Comparison of ENCODE assay signal across 1 cellular context in the genomic region with DNA sequence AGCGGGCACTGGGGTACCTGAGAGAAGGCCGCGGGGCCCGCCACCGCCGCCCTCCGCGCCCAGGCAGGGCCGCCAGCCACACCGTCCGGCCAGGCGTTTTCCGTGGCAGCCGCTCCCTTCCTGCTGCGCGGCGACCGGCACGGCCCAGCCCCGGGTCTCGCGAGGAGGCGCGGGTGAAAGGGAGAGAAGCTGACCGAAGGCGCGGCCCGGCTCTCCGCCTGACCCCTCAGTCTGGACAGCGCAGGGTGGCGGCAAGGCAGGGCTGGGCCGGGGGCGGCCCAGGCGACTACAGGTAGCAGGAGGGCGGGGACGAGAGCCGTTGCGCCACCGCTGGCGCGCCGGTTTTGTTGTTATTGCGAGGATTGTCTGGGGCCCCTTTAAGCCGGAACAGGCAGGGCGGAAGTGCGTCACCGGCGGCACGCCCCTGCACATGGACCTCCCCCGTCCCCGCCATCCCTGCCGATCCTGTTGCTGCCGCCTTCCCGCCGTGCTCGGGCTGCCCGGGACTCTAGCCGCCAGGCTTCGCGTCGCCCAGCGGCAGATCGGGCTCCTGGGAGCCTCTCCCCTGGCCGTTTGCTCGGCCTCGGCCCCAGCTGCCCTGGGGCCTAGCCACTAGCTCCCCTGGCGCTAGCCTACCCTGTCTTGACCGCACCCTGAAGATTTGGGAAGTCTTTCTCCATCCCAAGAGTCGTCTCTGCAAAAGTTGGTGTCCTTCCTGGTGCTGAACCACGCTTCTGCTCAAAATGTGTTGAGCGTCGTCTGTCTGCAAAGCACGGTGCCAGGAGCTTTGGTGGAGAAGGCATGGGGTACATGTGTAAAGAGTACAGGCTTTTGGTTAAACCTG.
TF ChIP-seq lines count a peak whose summit lies in the region.

A gene with protein sequence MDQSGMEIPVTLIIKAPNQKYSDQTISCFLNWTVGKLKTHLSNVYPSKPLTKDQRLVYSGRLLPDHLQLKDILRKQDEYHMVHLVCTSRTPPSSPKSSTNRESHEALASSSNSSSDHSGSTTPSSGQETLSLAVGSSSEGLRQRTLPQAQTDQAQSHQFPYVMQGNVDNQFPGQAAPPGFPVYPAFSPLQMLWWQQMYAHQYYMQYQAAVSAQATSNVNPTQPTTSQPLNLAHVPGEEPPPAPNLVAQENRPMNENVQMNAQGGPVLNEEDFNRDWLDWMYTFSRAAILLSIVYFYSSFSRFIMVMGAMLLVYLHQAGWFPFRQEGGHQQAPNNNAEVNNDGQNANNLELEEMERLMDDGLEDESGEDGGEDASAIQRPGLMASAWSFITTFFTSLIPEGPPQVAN (minus strand): TSS at position 352 of the 844 bp plus-strand sequence. CDS start 805 bp downstream, outside the sequence.

TF ChIP-seq in HepG2, 621 proteins besides CTCF, POLR2A, EP300 and RAD21 (continued from another document and continues in another):
- TF ChIP-seq, protein P1, sequence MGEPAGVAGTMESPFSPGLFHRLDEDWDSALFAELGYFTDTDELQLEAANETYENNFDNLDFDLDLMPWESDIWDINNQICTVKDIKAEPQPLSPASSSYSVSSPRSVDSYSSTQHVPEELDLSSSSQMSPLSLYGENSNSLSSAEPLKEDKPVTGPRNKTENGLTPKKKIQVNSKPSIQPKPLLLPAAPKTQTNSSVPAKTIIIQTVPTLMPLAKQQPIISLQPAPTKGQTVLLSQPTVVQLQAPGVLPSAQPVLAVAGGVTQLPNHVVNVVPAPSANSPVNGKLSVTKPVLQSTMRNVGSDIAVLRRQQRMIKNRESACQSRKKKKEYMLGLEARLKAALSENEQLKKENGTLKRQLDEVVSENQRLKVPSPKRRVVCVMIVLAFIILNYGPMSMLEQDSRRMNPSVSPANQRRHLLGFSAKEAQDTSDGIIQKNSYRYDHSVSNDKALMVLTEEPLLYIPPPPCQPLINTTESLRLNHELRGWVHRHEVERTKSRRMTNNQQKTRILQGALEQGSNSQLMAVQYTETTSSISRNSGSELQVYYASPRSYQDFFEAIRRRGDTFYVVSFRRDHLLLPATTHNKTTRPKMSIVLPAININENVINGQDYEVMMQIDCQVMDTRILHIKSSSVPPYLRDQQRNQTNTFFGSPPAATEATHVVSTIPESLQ (CRISPR knock-in tag; conservative IDR thresholded peaks at IDR 0.05), result no peak
- TF ChIP-seq RNF2 (conservative IDR thresholded peaks at IDR 0.05; ENCODE audit: low read depth) (peak; percentile 54; the same call in 1 of the 2 replicates), NONO (IDR thresholded peaks at IDR 0.05) (no peak), NONO (CRISPR knock-in tag; conservative IDR thresholded peaks at IDR 0.05) (peak; percentile 85), SP1 (IDR thresholded peaks at IDR 0.05) (no peak), SP1 (CRISPR knock-in tag; IDR thresholded peaks at IDR 0.05) (peak; percentile 91), RAD51 (IDR thresholded peaks at IDR 0.05; ENCODE audit: borderline replicate concordance) (no peak), PHB2 (IDR thresholded peaks at IDR 0.05; ENCODE audit: partially characterized antibody) (no peak), ZNF790 (CRISPR knock-in tag; IDR thresholded peaks at IDR 0.05; ENCODE audit: borderline replicate concordance) (peak; percentile 85; the same call in 1 of the 2 replicates), NFE2L1 (CRISPR knock-in tag; IDR thresholded peaks at IDR 0.05; ENCODE audit: borderline replicate concordance) (no peak), SMARCC2 (IDR thresholded peaks at IDR 0.05) (no peak), KLF16 (CRISPR knock-in tag; IDR thresholded peaks at IDR 0.05) (peak in 1 of 2 experiments; percentile 93; a peak in 2 of 4 replicates), NR2F1 (CRISPR knock-in tag; IDR thresholded peaks at IDR 0.05) (peak; percentile 26 to 42; a peak in 2 of 4 replicates), ZSCAN22 (CRISPR knock-in tag; IDR thresholded peaks at IDR 0.05) (peak; percentile 49; the same call in 1 of the 2 replicates), ATF1 (CRISPR knock-in tag; IDR thresholded peaks at IDR 0.05) (peak; percentile 86), SP5 (CRISPR knock-in tag; IDR thresholded peaks at IDR 0.05; ENCODE audit: borderline replicate concordance, low read depth) (peak; percentile 74), HOXA3 (CRISPR knock-in tag; IDR thresholded peaks at IDR 0.05) (peak; percentile 95)
- TF ChIP-seq, protein P2, sequence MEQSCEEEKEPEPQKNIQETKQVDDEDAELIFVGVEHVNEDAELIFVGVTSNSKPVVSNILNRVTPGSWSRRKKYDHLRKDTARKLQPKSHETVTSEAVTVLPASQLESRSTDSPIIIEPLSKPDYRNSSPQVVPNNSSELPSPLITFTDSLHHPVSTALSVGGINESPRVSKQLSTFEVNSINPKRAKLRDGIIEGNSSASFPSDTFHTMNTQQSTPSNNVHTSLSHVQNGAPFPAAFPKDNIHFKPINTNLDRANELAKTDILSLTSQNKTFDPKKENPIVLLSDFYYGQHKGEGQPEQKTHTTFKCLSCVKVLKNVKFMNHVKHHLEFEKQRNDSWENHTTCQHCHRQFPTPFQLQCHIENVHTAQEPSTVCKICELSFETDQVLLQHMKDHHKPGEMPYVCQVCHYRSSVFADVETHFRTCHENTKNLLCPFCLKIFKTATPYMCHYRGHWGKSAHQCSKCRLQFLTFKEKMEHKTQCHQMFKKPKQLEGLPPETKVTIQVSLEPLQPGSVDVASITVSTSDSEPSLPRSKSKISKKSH (CRISPR knock-in tag; IDR thresholded peaks at IDR 0.05; ENCODE audit: borderline replicate concordance), result 0 out of 2 replicates have a peak, but pooled peaks have one; percentile 15
- TF ChIP-seq, protein P3, sequence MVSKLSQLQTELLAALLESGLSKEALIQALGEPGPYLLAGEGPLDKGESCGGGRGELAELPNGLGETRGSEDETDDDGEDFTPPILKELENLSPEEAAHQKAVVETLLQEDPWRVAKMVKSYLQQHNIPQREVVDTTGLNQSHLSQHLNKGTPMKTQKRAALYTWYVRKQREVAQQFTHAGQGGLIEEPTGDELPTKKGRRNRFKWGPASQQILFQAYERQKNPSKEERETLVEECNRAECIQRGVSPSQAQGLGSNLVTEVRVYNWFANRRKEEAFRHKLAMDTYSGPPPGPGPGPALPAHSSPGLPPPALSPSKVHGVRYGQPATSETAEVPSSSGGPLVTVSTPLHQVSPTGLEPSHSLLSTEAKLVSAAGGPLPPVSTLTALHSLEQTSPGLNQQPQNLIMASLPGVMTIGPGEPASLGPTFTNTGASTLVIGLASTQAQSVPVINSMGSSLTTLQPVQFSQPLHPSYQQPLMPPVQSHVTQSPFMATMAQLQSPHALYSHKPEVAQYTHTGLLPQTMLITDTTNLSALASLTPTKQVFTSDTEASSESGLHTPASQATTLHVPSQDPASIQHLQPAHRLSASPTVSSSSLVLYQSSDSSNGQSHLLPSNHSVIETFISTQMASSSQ (IDR thresholded peaks at IDR 0.05; ENCODE audit: low read depth), result no peak; the same call in 1 of the 2 replicates
- TF ChIP-seq, protein P3 (CRISPR knock-in tag; IDR thresholded peaks at IDR 0.05; ENCODE audit: borderline replicate concordance), result peak; percentile 83
- TF ChIP-seq, protein P4, sequence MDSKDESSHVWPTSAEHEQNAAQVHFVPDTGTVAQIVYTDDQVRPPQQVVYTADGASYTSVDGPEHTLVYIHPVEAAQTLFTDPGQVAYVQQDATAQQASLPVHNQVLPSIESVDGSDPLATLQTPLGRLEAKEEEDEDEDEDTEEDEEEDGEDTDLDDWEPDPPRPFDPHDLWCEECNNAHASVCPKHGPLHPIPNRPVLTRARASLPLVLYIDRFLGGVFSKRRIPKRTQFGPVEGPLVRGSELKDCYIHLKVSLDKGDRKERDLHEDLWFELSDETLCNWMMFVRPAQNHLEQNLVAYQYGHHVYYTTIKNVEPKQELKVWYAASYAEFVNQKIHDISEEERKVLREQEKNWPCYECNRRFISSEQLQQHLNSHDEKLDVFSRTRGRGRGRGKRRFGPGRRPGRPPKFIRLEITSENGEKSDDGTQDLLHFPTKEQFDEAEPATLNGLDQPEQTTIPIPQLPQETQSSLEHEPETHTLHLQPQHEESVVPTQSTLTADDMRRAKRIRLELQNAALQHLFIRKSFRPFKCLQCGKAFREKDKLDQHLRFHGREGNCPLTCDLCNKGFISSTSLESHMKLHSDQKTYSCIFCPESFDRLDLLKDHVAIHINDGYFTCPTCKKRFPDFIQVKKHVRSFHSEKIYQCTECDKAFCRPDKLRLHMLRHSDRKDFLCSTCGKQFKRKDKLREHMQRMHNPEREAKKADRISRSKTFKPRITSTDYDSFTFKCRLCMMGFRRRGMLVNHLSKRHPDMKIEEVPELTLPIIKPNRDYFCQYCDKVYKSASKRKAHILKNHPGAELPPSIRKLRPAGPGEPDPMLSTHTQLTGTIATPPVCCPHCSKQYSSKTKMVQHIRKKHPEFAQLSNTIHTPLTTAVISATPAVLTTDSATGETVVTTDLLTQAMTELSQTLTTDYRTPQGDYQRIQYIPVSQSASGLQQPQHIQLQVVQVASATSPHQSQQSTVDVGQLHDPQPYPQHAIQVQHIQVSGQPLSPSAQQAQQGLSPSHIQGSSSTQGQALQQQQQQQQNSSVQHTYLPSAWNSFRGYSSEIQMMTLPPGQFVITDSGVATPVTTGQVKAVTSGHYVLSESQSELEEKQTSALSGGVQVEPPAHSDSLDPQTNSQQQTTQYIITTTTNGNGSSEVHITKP (CRISPR knock-in tag; IDR thresholded peaks at IDR 0.05; ENCODE audit: low read depth), result peak; percentile 66; the same call in 1 of the 2 replicates
- TF ChIP-seq, protein P5, sequence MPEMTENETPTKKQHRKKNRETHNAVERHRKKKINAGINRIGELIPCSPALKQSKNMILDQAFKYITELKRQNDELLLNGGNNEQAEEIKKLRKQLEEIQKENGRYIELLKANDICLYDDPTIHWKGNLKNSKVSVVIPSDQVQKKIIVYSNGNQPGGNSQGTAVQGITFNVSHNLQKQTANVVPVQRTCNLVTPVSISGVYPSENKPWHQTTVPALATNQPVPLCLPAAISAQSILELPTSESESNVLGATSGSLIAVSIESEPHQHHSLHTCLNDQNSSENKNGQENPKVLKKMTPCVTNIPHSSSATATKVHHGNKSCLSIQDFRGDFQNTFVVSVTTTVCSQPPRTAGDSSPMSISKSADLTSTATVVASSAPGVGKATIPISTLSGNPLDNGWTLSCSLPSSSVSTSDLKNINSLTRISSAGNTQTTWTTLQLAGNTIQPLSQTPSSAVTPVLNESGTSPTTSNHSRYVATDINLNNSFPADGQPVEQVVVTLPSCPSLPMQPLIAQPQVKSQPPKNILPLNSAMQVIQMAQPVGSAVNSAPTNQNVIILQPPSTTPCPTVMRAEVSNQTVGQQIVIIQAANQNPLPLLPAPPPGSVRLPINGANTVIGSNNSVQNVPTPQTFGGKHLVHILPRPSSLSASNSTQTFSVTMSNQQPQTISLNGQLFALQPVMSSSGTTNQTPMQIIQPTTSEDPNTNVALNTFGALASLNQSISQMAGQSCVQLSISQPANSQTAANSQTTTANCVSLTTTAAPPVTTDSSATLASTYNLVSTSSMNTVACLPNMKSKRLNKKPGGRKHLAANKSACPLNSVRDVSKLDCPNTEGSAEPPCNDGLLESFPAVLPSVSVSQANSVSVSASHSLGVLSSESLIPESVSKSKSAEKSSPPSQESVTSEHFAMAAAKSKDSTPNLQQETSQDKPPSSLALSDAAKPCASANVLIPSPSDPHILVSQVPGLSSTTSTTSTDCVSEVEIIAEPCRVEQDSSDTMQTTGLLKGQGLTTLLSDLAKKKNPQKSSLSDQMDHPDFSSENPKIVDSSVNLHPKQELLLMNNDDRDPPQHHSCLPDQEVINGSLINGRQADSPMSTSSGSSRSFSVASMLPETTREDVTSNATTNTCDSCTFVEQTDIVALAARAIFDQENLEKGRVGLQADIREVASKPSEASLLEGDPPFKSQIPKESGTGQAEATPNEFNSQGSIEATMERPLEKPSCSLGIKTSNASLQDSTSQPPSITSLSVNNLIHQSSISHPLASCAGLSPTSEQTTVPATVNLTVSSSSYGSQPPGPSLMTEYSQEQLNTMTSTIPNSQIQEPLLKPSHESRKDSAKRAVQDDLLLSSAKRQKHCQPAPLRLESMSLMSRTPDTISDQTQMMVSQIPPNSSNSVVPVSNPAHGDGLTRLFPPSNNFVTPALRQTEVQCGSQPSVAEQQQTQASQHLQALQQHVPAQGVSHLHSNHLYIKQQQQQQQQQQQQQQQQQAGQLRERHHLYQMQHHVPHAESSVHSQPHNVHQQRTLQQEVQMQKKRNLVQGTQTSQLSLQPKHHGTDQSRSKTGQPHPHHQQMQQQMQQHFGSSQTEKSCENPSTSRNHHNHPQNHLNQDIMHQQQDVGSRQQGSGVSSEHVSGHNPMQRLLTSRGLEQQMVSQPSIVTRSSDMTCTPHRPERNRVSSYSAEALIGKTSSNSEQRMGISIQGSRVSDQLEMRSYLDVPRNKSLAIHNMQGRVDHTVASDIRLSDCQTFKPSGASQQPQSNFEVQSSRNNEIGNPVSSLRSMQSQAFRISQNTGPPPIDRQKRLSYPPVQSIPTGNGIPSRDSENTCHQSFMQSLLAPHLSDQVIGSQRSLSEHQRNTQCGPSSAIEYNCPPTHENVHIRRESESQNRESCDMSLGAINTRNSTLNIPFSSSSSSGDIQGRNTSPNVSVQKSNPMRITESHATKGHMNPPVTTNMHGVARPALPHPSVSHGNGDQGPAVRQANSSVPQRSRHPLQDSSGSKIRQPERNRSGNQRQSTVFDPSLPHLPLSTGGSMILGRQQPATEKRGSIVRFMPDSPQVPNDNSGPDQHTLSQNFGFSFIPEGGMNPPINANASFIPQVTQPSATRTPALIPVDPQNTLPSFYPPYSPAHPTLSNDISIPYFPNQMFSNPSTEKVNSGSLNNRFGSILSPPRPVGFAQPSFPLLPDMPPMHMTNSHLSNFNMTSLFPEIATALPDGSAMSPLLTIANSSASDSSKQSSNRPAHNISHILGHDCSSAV (CRISPR knock-in tag; IDR thresholded peaks at IDR 0.05; ENCODE audit: borderline replicate concordance), result no peak
- TF ChIP-seq, protein P6, sequence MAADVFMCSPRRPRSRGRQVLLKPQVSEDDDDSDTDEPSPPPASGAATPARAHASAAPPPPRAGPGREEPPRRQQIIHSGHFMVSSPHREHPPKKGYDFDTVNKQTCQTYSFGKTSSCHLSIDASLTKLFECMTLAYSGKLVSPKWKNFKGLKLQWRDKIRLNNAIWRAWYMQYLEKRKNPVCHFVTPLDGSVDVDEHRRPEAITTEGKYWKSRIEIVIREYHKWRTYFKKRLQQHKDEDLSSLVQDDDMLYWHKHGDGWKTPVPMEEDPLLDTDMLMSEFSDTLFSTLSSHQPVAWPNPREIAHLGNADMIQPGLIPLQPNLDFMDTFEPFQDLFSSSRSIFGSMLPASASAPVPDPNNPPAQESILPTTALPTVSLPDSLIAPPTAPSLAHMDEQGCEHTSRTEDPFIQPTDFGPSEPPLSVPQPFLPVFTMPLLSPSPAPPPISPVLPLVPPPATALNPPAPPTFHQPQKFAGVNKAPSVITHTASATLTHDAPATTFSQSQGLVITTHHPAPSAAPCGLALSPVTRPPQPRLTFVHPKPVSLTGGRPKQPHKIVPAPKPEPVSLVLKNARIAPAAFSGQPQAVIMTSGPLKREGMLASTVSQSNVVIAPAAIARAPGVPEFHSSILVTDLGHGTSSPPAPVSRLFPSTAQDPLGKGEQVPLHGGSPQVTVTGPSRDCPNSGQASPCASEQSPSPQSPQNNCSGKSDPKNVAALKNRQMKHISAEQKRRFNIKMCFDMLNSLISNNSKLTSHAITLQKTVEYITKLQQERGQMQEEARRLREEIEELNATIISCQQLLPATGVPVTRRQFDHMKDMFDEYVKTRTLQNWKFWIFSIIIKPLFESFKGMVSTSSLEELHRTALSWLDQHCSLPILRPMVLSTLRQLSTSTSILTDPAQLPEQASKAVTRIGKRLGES (CRISPR knock-in tag; IDR thresholded peaks at IDR 0.05; ENCODE audit: borderline replicate concordance), result no peak
